In the genomic region with DNA sequence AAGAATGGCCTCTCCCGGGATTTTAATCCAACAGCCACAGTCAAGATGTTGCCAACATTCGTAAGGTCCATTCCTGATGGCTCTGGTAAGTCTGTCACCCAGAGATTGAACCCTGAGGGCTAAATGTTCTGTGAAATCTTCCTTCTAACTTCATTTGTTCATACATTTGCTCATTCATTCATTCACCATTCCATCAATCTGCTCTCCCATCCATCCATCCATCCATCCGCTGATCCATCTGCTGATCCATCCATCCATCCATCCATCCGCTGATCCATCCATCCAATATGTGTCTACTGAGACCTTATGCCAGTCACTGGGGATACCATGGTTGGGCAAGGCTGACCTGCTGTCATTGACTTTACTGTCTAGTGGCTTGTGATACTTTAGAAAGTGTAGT, we compare ENCODE assay signal across 18 cellular contexts.
DNase-seq lines count a peak whose midpoint lies in the region; ATAC-seq, FAIRE-seq and TF ChIP-seq lines count a peak whose summit lies in the region.
"Had no signal": no experiment of that assay in that cellular context is flagged by ENCODE, and none has a peak within 500 bp of the region (broad histone marks: within the 10 kb centered on the region; RNA-seq: fewer than 3 reads in every experiment).

No MANE protein-coding gene starts in this region.

- H3K27me3 ChIP-seq in Karpas-422 (ENCODE audit: low read length): no peaks in the 10 kb centered on the region
- H3K27me3 ChIP-seq: hepatocyte had no signal

- H3K27ac ChIP-seq in Karpas-422 (ENCODE audit: low read length): peak overlapping the region; percentile 83
- H3K27ac ChIP-seq: A549, hepatocyte had no signal

- H3K9me3 ChIP-seq in Karpas-422 (ENCODE audit: low read length): no peaks in the 10 kb centered on the region
- H3K9me3 ChIP-seq: A549 had no signal

- POLR2A ChIA-PET in activated CD4-positive, alpha-beta T cell treated with anti-CD3 and anti-CD28 coated beads, Interleukin-2, amount 10 ng/mL, durations not matched to agents 7 days and 5 days (lab: Charles Lee): no interaction called here

- no peak for DNase-seq in activated CD4-positive, alpha-beta T cell treated with anti-CD3 and anti-CD28 coated beads, Interleukin-2, amount 10 ng/mL, durations not matched to agents 7 days and 5 days
- no peak for DNase-seq in activated CD4-positive, alpha-beta T cell treated with anti-CD3 and anti-CD28 coated beads for 1 hour
- DNase-seq in Karpas-422 (no peak), left lobe of liver (ENCODE audit: low spot score) (no peak), GM12891 (ENCODE audit: insufficient read length, low spot score) (no peak), left colon (no peak)
- DNase-seq in activated naive CD8-positive, alpha-beta T cell treated with anti-CD3 and anti-CD28 coated beads for 36 hours: no peak
- no peak for DNase-seq in stimulated activated effector memory CD8-positive, alpha-beta T cell treated with anti-CD3 and anti-CD28 coated beads, Interleukin-12 subunit alpha, Interleukin-12 subunit beta, amount 100 ng/mL, for 72 hours (ENCODE audit: low spot score in 2 of 2)
- DNase-seq: DMS79 treated with DMSO at 0.1 percent for 48 hours; NCI-H774; PC-3; stimulated activated naive CD4-positive, alpha-beta T cell treated with Interleukin-2 at 50 U/mL for 16 hours had no signal

- peaks cover 13% of the 10 kb centered on the region for H3K36me3 ChIP-seq in Karpas-422 (ENCODE audit: insufficient read depth, low read length)

- peak overlapping the region; percentile 41; the same call in 1 of the 2 replicates for H3K4me3 ChIP-seq in Karpas-422 (ENCODE audit: low read length)
- H3K4me3 ChIP-seq: A549, hepatocyte had no signal

- H3K27ac Mint-ChIP-seq in activated CD4-positive, alpha-beta T cell treated with anti-CD3 and anti-CD28 coated beads, Interleukin-2, amount 10 ng/mL, durations not matched to agents 7 days and 5 days: peak overlapping the region; percentile 92
- peak overlapping the region; percentile 76 for H3K27ac Mint-ChIP-seq in activated naive CD8-positive, alpha-beta T cell treated with anti-CD3 and anti-CD28 coated beads for 36 hours
- peak overlapping the region; percentile 43 for H3K27ac Mint-ChIP-seq in stimulated activated effector memory CD8-positive, alpha-beta T cell treated with anti-CD3 and anti-CD28 coated beads, Interleukin-12 subunit alpha, Interleukin-12 subunit beta, amount 100 ng/mL, for 72 hours

- peaks cover 85% of the 10 kb centered on the region for H3K4me1 Mint-ChIP-seq in activated CD4-positive, alpha-beta T cell treated with anti-CD3 and anti-CD28 coated beads, Interleukin-2, amount 10 ng/mL, durations not matched to agents 7 days and 5 days
- peaks cover 70% of the 10 kb centered on the region for H3K4me1 Mint-ChIP-seq in activated naive CD8-positive, alpha-beta T cell treated with anti-CD3 and anti-CD28 coated beads for 36 hours
- peaks cover 88% of the 10 kb centered on the region for H3K4me1 Mint-ChIP-seq in stimulated activated effector memory CD8-positive, alpha-beta T cell treated with anti-CD3 and anti-CD28 coated beads, Interleukin-12 subunit alpha, Interleukin-12 subunit beta, amount 100 ng/mL, for 72 hours

- peak overlapping the region; percentile 39 for H3K9ac ChIP-seq in Karpas-422 (ENCODE audit: low read length)

- TF ChIP-seq POLR2A in GM12891 (IDR thresholded peaks at IDR 0.05; ENCODE audit: low read depth, low read length): no peak

- FAIRE-seq in GM12891 (lab: Jason Lieb, UNC): no peak
- FAIRE-seq: A549, keratinocyte had no signal

- peaks cover 95% of the 10 kb centered on the region for H3K79me2 ChIP-seq in Karpas-422 (ENCODE audit: low read length)

- H3K27me3 Mint-ChIP-seq in activated CD4-positive, alpha-beta T cell treated with anti-CD3 and anti-CD28 coated beads, Interleukin-2, amount 10 ng/mL, durations not matched to agents 7 days and 5 days: no peaks in the 10 kb centered on the region
- no peaks in the 10 kb centered on the region for H3K27me3 Mint-ChIP-seq in activated naive CD8-positive, alpha-beta T cell treated with anti-CD3 and anti-CD28 coated beads for 36 hours
- H3K27me3 Mint-ChIP-seq: central memory CD8-positive, alpha-beta T cell had no signal

- no peak overlapping the region for H2AFZ ChIP-seq in Karpas-422 (ENCODE audit: low read length)
- H2AFZ ChIP-seq: hepatocyte had no signal

- intact Hi-C loops in left colon (cut with DNase I, micrococcal nuclease): no loop called here

- no peak for ATAC-seq in stimulated activated effector memory CD8-positive, alpha-beta T cell treated with anti-CD3 and anti-CD28 coated beads, Interleukin-12 subunit alpha, Interleukin-12 subunit beta, amount 100 ng/mL, for 72 hours
- no peak for ATAC-seq in left lobe of liver
- ATAC-seq in left colon: no peak
- ATAC-seq: A549, HCT116, PC-3 had no signal

- peaks cover 75% of the 10 kb centered on the region for H3K4me1 ChIP-seq in Karpas-422 (ENCODE audit: low read length)

- H3K9me3 Mint-ChIP-seq in activated CD4-positive, alpha-beta T cell treated with anti-CD3 and anti-CD28 coated beads, Interleukin-2, amount 10 ng/mL, durations not matched to agents 7 days and 5 days: peaks cover 2% of the 10 kb centered on the region
- no peaks in the 10 kb centered on the region for H3K9me3 Mint-ChIP-seq in activated naive CD8-positive, alpha-beta T cell treated with anti-CD3 and anti-CD28 coated beads for 36 hours
- no peaks in the 10 kb centered on the region for H3K9me3 Mint-ChIP-seq in stimulated activated effector memory CD8-positive, alpha-beta T cell treated with anti-CD3 and anti-CD28 coated beads, Interleukin-12 subunit alpha, Interleukin-12 subunit beta, amount 100 ng/mL, for 72 hours
- H3K9me3 Mint-ChIP-seq: central memory CD8-positive, alpha-beta T cell; endodermal cell had no signal

- peak overlapping the region; percentile 65 for H3K4me2 ChIP-seq in Karpas-422 (ENCODE audit: low read depth, low read length, poor library complexity, severe bottlenecking)
- H3K4me2 ChIP-seq: A549, hepatocyte had no signal

- H3K9me2 ChIP-seq in Karpas-422 (replicated peaks; ENCODE audit: insufficient read depth, low read length): no peaks in the 10 kb centered on the region

- peaks cover 38% of the 10 kb centered on the region for H4K20me1 ChIP-seq in Karpas-422 (ENCODE audit: insufficient read depth, low read depth, low read length)

- H3K4me3 Mint-ChIP-seq in activated CD4-positive, alpha-beta T cell treated with anti-CD3 and anti-CD28 coated beads, Interleukin-2, amount 10 ng/mL, durations not matched to agents 7 days and 5 days: peak overlapping the region; percentile 54
- H3K4me3 Mint-ChIP-seq in activated naive CD8-positive, alpha-beta T cell treated with anti-CD3 and anti-CD28 coated beads for 36 hours: no peak overlapping the region
- H3K4me3 Mint-ChIP-seq in stimulated activated effector memory CD8-positive, alpha-beta T cell treated with anti-CD3 and anti-CD28 coated beads, Interleukin-12 subunit alpha, Interleukin-12 subunit beta, amount 100 ng/mL, for 72 hours: no peak overlapping the region
- H3K4me3 Mint-ChIP-seq: endodermal cell had no signal

- peaks cover 71% of the 10 kb centered on the region for H3K36me3 Mint-ChIP-seq in activated CD4-positive, alpha-beta T cell treated with anti-CD3 and anti-CD28 coated beads, Interleukin-2, amount 10 ng/mL, durations not matched to agents 7 days and 5 days (ENCODE audit: low read depth)
- peaks cover 55% of the 10 kb centered on the region for H3K36me3 Mint-ChIP-seq in activated naive CD8-positive, alpha-beta T cell treated with anti-CD3 and anti-CD28 coated beads for 36 hours
- peaks cover 73% of the 10 kb centered on the region for H3K36me3 Mint-ChIP-seq in stimulated activated effector memory CD8-positive, alpha-beta T cell treated with anti-CD3 and anti-CD28 coated beads, Interleukin-12 subunit alpha, Interleukin-12 subunit beta, amount 100 ng/mL, for 72 hours

- CTCF ChIA-PET in activated CD4-positive, alpha-beta T cell treated with anti-CD3 and anti-CD28 coated beads, Interleukin-2, amount 10 ng/mL, durations not matched to agents 7 days and 5 days (lab: Charles Lee): no interaction called here

TF ChIP-seq in GM12891, 5 proteins besides CTCF, POLR2A, EP300 and RAD21:
- TF ChIP-seq SPI1 (IDR thresholded peaks at IDR 0.05; ENCODE audit: low read depth, low read length) (no peak), TAF1 (IDR thresholded peaks at IDR 0.05; ENCODE audit: low read depth, low read length) (no peak), POLR2AphosphoS5 (IDR thresholded peaks at IDR 0.05; ENCODE audit: low read depth, low read length) (no peak), POU2F2 (IDR thresholded peaks at IDR 0.05; ENCODE audit: low read depth, low read length) (no peak), PAX5 (IDR thresholded peaks at IDR 0.05; ENCODE audit: insufficient read depth, low read length, severe bottlenecking) (no peak)
